7 cellular contexts compared by ENCODE assay signal in genomic region chr17:7383742-7384488, GRCh38. TPM values are rescaled to one million over a fixed set of nuclear protein-coding genes. Genes with fewer than 3 reads are reported as not detected.
DNase-seq lines count a peak whose midpoint lies in the region; ATAC-seq lines count a peak whose summit lies in the region.
"Had no signal": no experiment of that assay in that cellular context is flagged by ENCODE, and none has a peak within 500 bp of the region (broad histone marks: within the 10 kb centered on the region; RNA-seq: fewer than 3 reads in every experiment).

No MANE protein-coding gene starts in this region.

- H3K4me1 Mint-ChIP-seq in central memory CD8-positive, alpha-beta T cell, result peaks cover 14% of the 10 kb centered on the region

- H3K36me3 ChIP-seq in HAP-1 (replicated peaks), result no peaks in the 10 kb centered on the region

- no peaks in the 10 kb centered on the region for H3K9me3 Mint-ChIP-seq in central memory CD8-positive, alpha-beta T cell

- peak overlapping the region; percentile 81 for H3K4me3 Mint-ChIP-seq in central memory CD8-positive, alpha-beta T cell

- ATAC-seq in GM18867 (IDR thresholded peaks at IDR 0.05; ENCODE audit: unreplicated experiment) (peak; percentile 81), HG03432 (IDR thresholded peaks at IDR 0.05; ENCODE audit: unreplicated experiment) (no peak)
- ATAC-seq in central memory CD8-positive, alpha-beta T cell (replicated peaks; ENCODE audit: extremely low read depth, poor library complexity, severe bottlenecking), result peak; percentile 96

- peak; percentile 9 for DNase-seq in NCI-H774 (lab: John Stamatoyannopoulos, UW)
- peak; percentile 65 to 69 for DNase-seq in central memory CD8-positive, alpha-beta T cell (ENCODE audit: low spot score in 2 of 2)
- DNase-seq in occipital lobe (lab: John Stamatoyannopoulos, UW), result peak; percentile 46
- no peak for DNase-seq in HAP-1 (ENCODE audit: low spot score in 2 of 2)

- peaks cover 2% of the 10 kb centered on the region for H3K36me3 Mint-ChIP-seq in central memory CD8-positive, alpha-beta T cell (ENCODE audit: insufficient read depth)

- peak overlapping the region; percentile 92 for H3K27ac Mint-ChIP-seq in central memory CD8-positive, alpha-beta T cell (ENCODE audit: low read depth)

- no peaks in the 10 kb centered on the region for H3K27me3 ChIP-seq in HAP-1 (ENCODE audit: low read depth)

- no peaks in the 10 kb centered on the region for H3K4me1 ChIP-seq in HAP-1

- H3K4me3 ChIP-seq in HAP-1, result no peak overlapping the region

- H3K27me3 Mint-ChIP-seq in central memory CD8-positive, alpha-beta T cell, result peaks cover 29% of the 10 kb centered on the region

- peaks cover 3% of the 10 kb centered on the region; the same call in 1 of the 2 replicates for H3K9me3 ChIP-seq in HAP-1

- in situ Hi-C loops in HAP-1 (cut with MboI; ENCODE audit: low sequenced_read_pairs), result no loop called here

RNA-seq across cellular contexts. Expression of gene TNK1, which starts 3.0 kb away (rescaled TPM):
- total RNA-seq in occipital lobe, result 0.94 TPM

RNA-seq across cellular contexts. Expression of gene PLSCR3, which starts 10.4 kb away (rescaled TPM):
- 10.0 TPM for total RNA-seq in occipital lobe

RNA-seq across cellular contexts. Expression of gene TMEM256, which starts 20.0 kb away (rescaled TPM):
- 55.2 TPM for total RNA-seq in occipital lobe

RNA-seq across cellular contexts. Expression of gene NLGN2, which starts 23.7 kb away (rescaled TPM):
- 9.2 TPM for total RNA-seq in occipital lobe

RNA-seq across cellular contexts. Expression of gene TMEM95, which starts 29.0 kb away (rescaled TPM):
- total RNA-seq in occipital lobe, result not detected
- total RNA-seq: activated CD8-positive, alpha-beta memory T cell treated with anti-CD3 and anti-CD28 coated beads for 36 hours had no signal

Comparison
In these comparisons a context has a peak if more than half of its experiments do, and no peak if none do; other contexts are left out.
1. DNase-seq: peak in NCI-H774 (single experiment), central memory CD8-positive, alpha-beta T cell (2 of 2) and occipital lobe (single experiment); none in HAP-1 (0 of 2).